In genomic region chr15:34109775-34110663, GRCh38 we compare ENCODE assay signal across 8 cellular contexts. TPM values are rescaled to one million over a fixed set of nuclear protein-coding genes. Genes with fewer than 3 reads are reported as not detected.
A peak's percentile ranks its signal among the peaks of the same experiment; 100 is the strongest.
DNase-seq lines count a peak whose midpoint lies in the region; TF ChIP-seq lines count a peak whose summit lies in the region.

No MANE protein-coding gene starts in this region.

- peak; percentile 55 for TF ChIP-seq CTCF in left ventricle myocardium inferior (IDR thresholded peaks at IDR 0.05; ENCODE audit: borderline replicate concordance)
- peak; percentile 75 for TF ChIP-seq CTCF in brain microvascular endothelial cell (IDR thresholded peaks at IDR 0.05; ENCODE audit: low read depth, low read length, missing control alignments)

- intact Hi-C loops in left ventricle myocardium inferior (cut with micrococcal nuclease) (loop anchor here (10.0 kb wide), 1 partner anchor 115 kb away; the partner anchor contains the start of gene EMC4), cardiac septum (cut with DNase I) (no loop called here)

- in situ Hi-C loops in brain microvascular endothelial cell (cut with HindIII; ENCODE audit: low pct_ligation_motif_present, low sequenced_read_pairs), result no loop called here

- DNase-seq in left ventricle myocardium inferior (no peak), cardiac septum (ENCODE audit: low spot score) (no peak), NCI-H2171 (lab: John Stamatoyannopoulos, UW) (peak; percentile 15), brain microvascular endothelial cell (peak; percentile 29), midbrain (lab: John Stamatoyannopoulos, UW) (peak; percentile 3), NCI-H187 treated with DMSO at 0.1 percent for 48 hours (lab: John Stamatoyannopoulos, UW) (no peak), activated gamma-delta T cell treated with Interleukin-2 at 50 U/mL for 16 hours (no peak)
- no peak for DNase-seq in stimulated activated CD4-positive, alpha-beta T cell treated with anti-CD3 and anti-CD28 coated beads, Interleukin-15, amount 100 ng/mL, for 24 hours

- H3K36me3 ChIP-seq in left ventricle myocardium inferior (no peaks in the 10 kb centered on the region), brain microvascular endothelial cell (replicated peaks) (no peaks in the 10 kb centered on the region)

- no peaks in the 10 kb centered on the region for H3K4me1 ChIP-seq in left ventricle myocardium inferior

- H3K27ac ChIP-seq in left ventricle myocardium inferior (replicated peaks) (no peak overlapping the region), brain microvascular endothelial cell (no peak overlapping the region)

- H3K27me3 ChIP-seq in left ventricle myocardium inferior (ENCODE audit: low read depth), result peaks cover 11% of the 10 kb centered on the region
- H3K27me3 ChIP-seq in brain microvascular endothelial cell (replicated peaks), result no peaks in the 10 kb centered on the region

- H3K9me3 ChIP-seq in left ventricle myocardium inferior (replicated peaks), result no peaks in the 10 kb centered on the region

- H3K4me3 ChIP-seq in left ventricle myocardium inferior (no peak overlapping the region), brain microvascular endothelial cell (ENCODE audit: low read depth, low read length) (no peak overlapping the region)

RNA-seq across cellular contexts. Expression of gene PGBD4, which starts 8.1 kb away (rescaled TPM):
- 2.0 TPM for total RNA-seq in left ventricle myocardium inferior
- total RNA-seq in cardiac septum, result 1.5 TPM

RNA-seq across cellular contexts. Expression of gene EMC7, which starts 8.4 kb away (rescaled TPM):
- total RNA-seq in left ventricle myocardium inferior, result 56.5 TPM
- 55.6 TPM for total RNA-seq in cardiac septum

Comparison
In these comparisons a context has a peak if more than half of its experiments do, and no peak if none do; other contexts are left out.
1. DNase-seq: peak in NCI-H2171 (single experiment), brain microvascular endothelial cell (single experiment) and midbrain (single experiment); none in left ventricle myocardium inferior (single experiment), cardiac septum (single experiment), NCI-H187 treated with DMSO at 0.1 percent for 48 hours (single experiment), stimulated activated CD4-positive, alpha-beta T cell treated with anti-CD3 and anti-CD28 coated beads, Interleukin-15, amount 100 ng/mL, for 24 hours (single experiment) and activated gamma-delta T cell treated with Interleukin-2 at 50 U/mL for 16 hours (single experiment).